ENCODE assay signal across 24 cellular contexts in genomic region chr4:141283563-141283962, GRCh38.
"Had no signal": no experiment of that assay in that cellular context is flagged by ENCODE, and none has a peak within 500 bp of the region (broad histone marks: within the 10 kb centered on the region; RNA-seq: fewer than 3 reads in every experiment).

No MANE protein-coding gene starts in this region.

- H3K27ac ChIP-seq: KMS-11, RWPE1 had no signal

- H3K9ac ChIP-seq: KMS-11, SK-N-SH had no signal

- H3K9me2 ChIP-seq: SK-N-SH had no signal

- H3K9me3 ChIP-seq: SK-N-SH had no signal

- DNase-seq: Kasumi-1; MV-4-11; NCI-H1048; NCI-H1105; NCI-H1417; NCI-H1436 treated with DMSO at 0.1 percent for 48 hours; NCI-H1694; NCI-H187 treated with DMSO at 0.1 percent for 48 hours; NCI-H2029 treated with DMSO at 0.1 percent for 48 hours; NCI-H2171 treated with DMSO at 0.1 percent for 48 hours; NCI-H2227 treated with DMSO at 0.1 percent for 48 hours; NCI-H524 treated with DMSO at 0.1 percent for 48 hours; NCI-H69; NCI-H774; NK-92 treated with Interleukin-12 subunit alpha and Interleukin-12 subunit beta, amount 100 ng/mL, for 24 hours; PC-3; SHP77; SK-N-SH; SW 1271; T-cell had no signal

- H3K4me3 ChIP-seq: K562 had no signal

- ATAC-seq: Panc1, PC-3, T-cell had no signal

- H3K4me2 ChIP-seq: KMS-11, SK-N-SH had no signal
